2 cellular contexts compared by ENCODE assay signal in genomic region chr1:147264158-147264768, GRCh38.
A peak's percentile ranks its signal among the peaks of the same experiment; 100 is the strongest.
TF ChIP-seq lines count a peak whose summit lies in the region.

No MANE protein-coding gene starts in this region.

TF ChIP-seq in IMR-90, 13 proteins besides CTCF, POLR2A, EP300 and RAD21:
- TF ChIP-seq FOS (IDR thresholded peaks at IDR 0.05; ENCODE audit: low read depth, low read length) (peak; percentile 74), BHLHE40 (IDR thresholded peaks at IDR 0.05; ENCODE audit: low read depth, low read length) (no peak), CEBPB (IDR thresholded peaks at IDR 0.05; ENCODE audit: low read depth, low read length) (peak; percentile 87), RFX5 (IDR thresholded peaks at IDR 0.05; ENCODE audit: low read depth, low read length) (no peak), MAFK (IDR thresholded peaks at IDR 0.05; ENCODE audit: low read depth, low read length) (0 out of 2 replicates have a peak, but pooled peaks have one; percentile 15), NFE2L2 (IDR thresholded peaks at IDR 0.05; ENCODE audit: low read depth, low read length) (no peak)

TF ChIP-seq in K562, 482 proteins besides CTCF, POLR2A, EP300 and RAD21:
- no peak for TF ChIP-seq SMARCA4 (IDR thresholded peaks at IDR 0.05)
- TF ChIP-seq ATF1 (CRISPR knock-in tag; IDR thresholded peaks at IDR 0.05): no peak
- TF ChIP-seq ATF1 (tag; IDR thresholded peaks at IDR 0.05): no peak
- TF ChIP-seq MBD1 (CRISPR knock-in tag; IDR thresholded peaks at IDR 0.05): no peak
- no peak for TF ChIP-seq CUX1 (CRISPR knock-in tag; IDR thresholded peaks at IDR 0.05)
